1 cellular context compared by ENCODE assay signal in the genomic region with DNA sequence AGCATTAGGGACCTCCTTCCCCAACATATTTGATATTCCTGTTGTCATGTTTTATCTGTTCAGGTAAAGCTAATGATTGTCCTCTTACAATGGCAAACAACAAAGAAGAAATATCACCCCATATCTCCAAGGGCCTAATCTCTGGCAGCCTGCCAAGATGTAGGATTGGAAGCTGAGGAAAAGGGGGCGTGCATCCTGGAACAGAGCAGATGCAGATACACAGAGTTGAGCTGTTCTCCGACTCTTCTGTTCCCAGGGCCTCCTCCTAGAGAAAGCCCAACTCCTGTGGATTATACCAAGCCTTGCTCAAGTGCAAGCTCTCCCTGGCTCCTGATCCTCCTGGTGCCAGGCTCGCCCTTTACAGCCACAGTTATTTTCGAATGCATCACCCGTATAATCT.
TF ChIP-seq lines count a peak whose summit lies in the region.

No MANE protein-coding gene starts in this region.

TF ChIP-seq in HepG2, 621 proteins besides CTCF, POLR2A, EP300 and RAD21:
- TF ChIP-seq LCORL (IDR thresholded peaks at IDR 0.05) = peak; percentile 96
- no peak for TF ChIP-seq LCORL (CRISPR knock-in tag; IDR thresholded peaks at IDR 0.05)
- 0 out of 2 replicates have a peak, but pooled peaks have one; percentile 33 for TF ChIP-seq ZNF605 (CRISPR knock-in tag; IDR thresholded peaks at IDR 0.05)
- TF ChIP-seq, protein P1, sequence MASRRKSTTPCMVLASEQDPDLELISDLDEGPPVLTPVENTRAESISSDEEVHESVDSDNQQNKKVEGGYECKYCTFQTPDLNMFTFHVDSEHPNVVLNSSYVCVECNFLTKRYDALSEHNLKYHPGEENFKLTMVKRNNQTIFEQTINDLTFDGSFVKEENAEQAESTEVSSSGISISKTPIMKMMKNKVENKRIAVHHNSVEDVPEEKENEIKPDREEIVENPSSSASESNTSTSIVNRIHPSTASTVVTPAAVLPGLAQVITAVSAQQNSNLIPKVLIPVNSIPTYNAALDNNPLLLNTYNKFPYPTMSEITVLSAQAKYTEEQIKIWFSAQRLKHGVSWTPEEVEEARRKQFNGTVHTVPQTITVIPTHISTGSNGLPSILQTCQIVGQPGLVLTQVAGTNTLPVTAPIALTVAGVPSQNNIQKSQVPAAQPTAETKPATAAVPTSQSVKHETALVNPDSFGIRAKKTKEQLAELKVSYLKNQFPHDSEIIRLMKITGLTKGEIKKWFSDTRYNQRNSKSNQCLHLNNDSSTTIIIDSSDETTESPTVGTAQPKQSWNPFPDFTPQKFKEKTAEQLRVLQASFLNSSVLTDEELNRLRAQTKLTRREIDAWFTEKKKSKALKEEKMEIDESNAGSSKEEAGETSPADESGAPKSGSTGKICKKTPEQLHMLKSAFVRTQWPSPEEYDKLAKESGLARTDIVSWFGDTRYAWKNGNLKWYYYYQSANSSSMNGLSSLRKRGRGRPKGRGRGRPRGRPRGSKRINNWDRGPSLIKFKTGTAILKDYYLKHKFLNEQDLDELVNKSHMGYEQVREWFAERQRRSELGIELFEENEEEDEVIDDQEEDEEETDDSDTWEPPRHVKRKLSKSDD (CRISPR knock-in tag; IDR thresholded peaks at IDR 0.05; ENCODE audit: low read depth) = no peak
